In the genomic region with DNA sequence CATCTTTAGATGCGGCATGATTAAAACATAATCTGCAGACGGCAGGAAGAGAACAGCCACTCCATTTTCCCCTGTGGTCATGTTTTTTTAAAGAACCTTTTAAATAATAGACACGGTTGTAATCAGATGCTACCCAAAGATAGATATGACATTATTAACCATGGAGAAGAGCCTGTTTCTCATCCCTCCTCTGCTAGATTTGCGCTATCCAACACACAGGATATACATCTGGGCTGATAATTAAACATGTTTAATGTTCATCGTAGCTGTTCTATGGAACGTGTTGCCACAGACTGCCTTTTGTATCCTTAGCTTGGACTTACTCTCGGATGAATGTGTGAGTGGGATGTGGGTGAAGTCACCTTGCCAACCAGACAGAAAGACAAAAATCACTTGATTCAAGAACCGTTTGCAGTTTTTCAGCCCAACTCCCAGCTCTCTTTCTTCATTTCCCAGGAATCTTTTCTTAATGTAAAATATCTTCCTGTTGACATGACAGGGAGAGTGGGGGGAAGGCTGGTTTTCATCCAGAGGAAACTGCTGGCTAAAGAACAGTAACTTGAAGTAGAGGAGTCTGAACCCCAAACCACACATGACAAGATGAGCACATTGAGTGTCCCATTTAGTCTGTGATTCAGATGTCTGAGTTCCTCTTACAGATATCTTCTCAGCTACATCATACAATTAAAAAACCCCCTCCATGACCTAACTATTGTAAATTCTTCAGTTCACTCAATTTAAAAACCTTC, we compare ENCODE assay signal across 13 cellular contexts.
DNase-seq lines count a peak whose midpoint lies in the region; ATAC-seq and TF ChIP-seq lines count a peak whose summit lies in the region.
"Had no signal": no experiment of that assay in that cellular context is flagged by ENCODE, and none has a peak within 500 bp of the region (broad histone marks: within the 10 kb centered on the region; RNA-seq: fewer than 3 reads in every experiment).

No MANE protein-coding gene starts in this region.

- 68% methylated on average over 8 of the region's 8 CpGs for whole genome bisulfite sequencing in hepatocyte (ENCODE audit: low lambda C conversion rate, missing lambda C conversion rate)
- 80 to 83% methylated on average over 8 of the region's 8 CpGs for WGBS in sigmoid colon, 2 donors
- 73 to 83% (median 77%) methylated on average over 8 of the region's 8 CpGs for WGBS in adrenal gland, 4 donors

- ATAC-seq in GM19395 (IDR thresholded peaks at IDR 0.05; ENCODE audit: unreplicated experiment) (no peak), HG03469 (IDR thresholded peaks at IDR 0.05; ENCODE audit: unreplicated experiment) (no peak)
- ATAC-seq: activated CD8-positive, alpha-beta memory T cell treated with anti-CD3 and anti-CD28 coated beads, Interleukin-2, amount 10 ng/mL, durations not matched to agents 7 days and 5 days; left ventricle myocardium superior had no signal

- no peak for TF ChIP-seq POLR2A in sigmoid colon (IDR thresholded peaks at IDR 0.05)
- no peak for TF ChIP-seq POLR2A in adrenal gland (IDR thresholded peaks at IDR 0.05)

- H3K36me3 Mint-ChIP-seq in activated CD4-positive, alpha-beta T cell treated with anti-CD3 and anti-CD28 coated beads, Interleukin-2, amount 10 ng/mL, durations not matched to agents 7 days and 5 days (ENCODE audit: low read depth), result no peaks in the 10 kb centered on the region
- H3K36me3 Mint-ChIP-seq: activated CD8-positive, alpha-beta memory T cell treated with anti-CD3 and anti-CD28 coated beads, Interleukin-2, amount 10 ng/mL, durations not matched to agents 7 days and 5 days had no signal

- DNase-seq in GM13977 (ENCODE audit: low spot score), result peak; percentile 12
- DNase-seq in astrocyte of the spinal cord (ENCODE audit: low read depth, low spot score), result peak; percentile 65
- DNase-seq in hepatocyte (ENCODE audit: low spot score), result no peak
- DNase-seq in sigmoid colon, result no peak
- DNase-seq in activated CD4-positive, alpha-beta T cell treated with anti-CD3 and anti-CD28 coated beads, Interleukin-2, amount 10 ng/mL, durations not matched to agents 7 days and 5 days, result no peak
- DNase-seq in adrenal gland, result no peak
- DNase-seq: activated CD8-positive, alpha-beta memory T cell treated with anti-CD3 and anti-CD28 coated beads, Interleukin-2, amount 10 ng/mL, durations not matched to agents 7 days and 5 days; left ventricle myocardium superior; NCI-H1930; retina had no signal

- no peak for TF ChIP-seq EP300 in sigmoid colon (IDR thresholded peaks at IDR 0.05)

- no peak overlapping the region for H3K27ac Mint-ChIP-seq in activated CD4-positive, alpha-beta T cell treated with anti-CD3 and anti-CD28 coated beads, Interleukin-2, amount 10 ng/mL, durations not matched to agents 7 days and 5 days
- H3K27ac Mint-ChIP-seq: activated CD8-positive, alpha-beta memory T cell treated with anti-CD3 and anti-CD28 coated beads, Interleukin-2, amount 10 ng/mL, durations not matched to agents 7 days and 5 days had no signal

- H3K27me3 ChIP-seq in hepatocyte (no peaks in the 10 kb centered on the region), sigmoid colon (no peaks in the 10 kb centered on the region), adrenal gland (no peaks in the 10 kb centered on the region)

- H3K4me3 Mint-ChIP-seq in activated CD4-positive, alpha-beta T cell treated with anti-CD3 and anti-CD28 coated beads, Interleukin-2, amount 10 ng/mL, durations not matched to agents 7 days and 5 days, result no peak overlapping the region
- H3K4me3 Mint-ChIP-seq: activated CD8-positive, alpha-beta memory T cell treated with anti-CD3 and anti-CD28 coated beads, Interleukin-2, amount 10 ng/mL, durations not matched to agents 7 days and 5 days had no signal

- POLR2A ChIA-PET in activated CD4-positive, alpha-beta T cell treated with anti-CD3 and anti-CD28 coated beads, Interleukin-2, amount 10 ng/mL, durations not matched to agents 7 days and 5 days (lab: Charles Lee), result no interaction called here

- peak overlapping the region; percentile 11 for H2AFZ ChIP-seq in hepatocyte

- H4K20me1 ChIP-seq in hepatocyte (ENCODE audit: insufficient read depth, poor library complexity, severe bottlenecking), result no peaks in the 10 kb centered on the region

- peaks cover 8% of the 10 kb centered on the region for H3K27me3 Mint-ChIP-seq in activated CD4-positive, alpha-beta T cell treated with anti-CD3 and anti-CD28 coated beads, Interleukin-2, amount 10 ng/mL, durations not matched to agents 7 days and 5 days

- TF ChIP-seq CTCF in GM13977 (IDR thresholded peaks at IDR 0.05; ENCODE audit: extremely low read depth, insufficient read depth, missing control alignments), result no peak
- no peak for TF ChIP-seq CTCF in astrocyte of the spinal cord (IDR thresholded peaks at IDR 0.05; ENCODE audit: low read depth, low read length)
- no peak for TF ChIP-seq CTCF in hepatocyte (IDR thresholded peaks at IDR 0.05; ENCODE audit: poor library complexity)
- TF ChIP-seq CTCF in sigmoid colon (IDR thresholded peaks at IDR 0.05), result no peak
- TF ChIP-seq CTCF in adrenal gland (IDR thresholded peaks at IDR 0.05), result no peak

- in situ Hi-C loops in GM13977 (cut with MboI; ENCODE audit: low pct_unique_long_range_greater_than_20kb, low sequenced_read_pairs, unreplicated experiment) (no loop called here), astrocyte of the spinal cord (cut with HindIII; ENCODE audit: low sequenced_read_pairs) (no loop called here)

- no peaks in the 10 kb centered on the region for H3K36me3 ChIP-seq in hepatocyte (replicated peaks; ENCODE audit: insufficient read depth, low read depth)
- H3K36me3 ChIP-seq in sigmoid colon, result no peaks in the 10 kb centered on the region
- no peaks in the 10 kb centered on the region for H3K36me3 ChIP-seq in adrenal gland (replicated peaks in 1 of 2)
- H3K36me3 ChIP-seq: thoracic aorta had no signal

- H3K4me3 ChIP-seq in astrocyte of the spinal cord (ENCODE audit: low read depth, low read length) (no peak overlapping the region), hepatocyte (no peak overlapping the region), sigmoid colon (peak overlapping the region in 2 of 4 donors; percentile 12 to 30), adrenal gland (no peak overlapping the region)
- H3K4me3 ChIP-seq: thoracic aorta had no signal

- no peaks in the 10 kb centered on the region for H3K79me2 ChIP-seq in hepatocyte

- H3K9me2 ChIP-seq in hepatocyte (replicated peaks; ENCODE audit: insufficient read depth), result no peaks in the 10 kb centered on the region

- peak overlapping the region; percentile 73 for H3K27ac ChIP-seq in hepatocyte
- H3K27ac ChIP-seq in sigmoid colon, result peak overlapping the region; percentile 76 to 90 (median 85)
- peak overlapping the region in 1 of 5 donors; percentile 17 for H3K27ac ChIP-seq in adrenal gland
- H3K27ac ChIP-seq: thoracic aorta had no signal

- peaks cover 47% of the 10 kb centered on the region for H3K4me1 ChIP-seq in hepatocyte (ENCODE audit: insufficient read depth)
- peaks cover 0 to 68% (median 61%) of the 10 kb centered on the region in 4 donors for H3K4me1 ChIP-seq in sigmoid colon
- H3K4me1 ChIP-seq in adrenal gland (replicated peaks in 1 of 2), result peaks cover 2 to 30% of the 10 kb centered on the region in 2 donors

- H3K9me3 Mint-ChIP-seq in activated CD4-positive, alpha-beta T cell treated with anti-CD3 and anti-CD28 coated beads, Interleukin-2, amount 10 ng/mL, durations not matched to agents 7 days and 5 days, result no peaks in the 10 kb centered on the region

- intact Hi-C loops in sigmoid colon (cut with DNase I), result loop anchor here (5.0 kb wide), 2 partner anchors 77 to 197 kb away; no protein-coding TSS in a partner anchor
- intact Hi-C loops in adrenal gland (cut with DNase I), result no loop called here

- no peaks in the 10 kb centered on the region for H3K9me3 ChIP-seq in hepatocyte (ENCODE audit: low read depth)
- no peaks in the 10 kb centered on the region for H3K9me3 ChIP-seq in sigmoid colon
- H3K9me3 ChIP-seq in adrenal gland (replicated peaks in 1 of 3), result no peaks in the 10 kb centered on the region
- H3K9me3 ChIP-seq: thoracic aorta had no signal

- peak overlapping the region; percentile 33 for H3K4me2 ChIP-seq in hepatocyte

- no peaks in the 10 kb centered on the region for H3K4me1 Mint-ChIP-seq in activated CD4-positive, alpha-beta T cell treated with anti-CD3 and anti-CD28 coated beads, Interleukin-2, amount 10 ng/mL, durations not matched to agents 7 days and 5 days
- H3K4me1 Mint-ChIP-seq: activated CD8-positive, alpha-beta memory T cell treated with anti-CD3 and anti-CD28 coated beads, Interleukin-2, amount 10 ng/mL, durations not matched to agents 7 days and 5 days had no signal

- CTCF ChIA-PET in activated CD4-positive, alpha-beta T cell treated with anti-CD3 and anti-CD28 coated beads, Interleukin-2, amount 10 ng/mL, durations not matched to agents 7 days and 5 days (lab: Charles Lee), result interaction anchor here (1.1 to 1.2 kb wide), 2 partner anchors 16 to 37 kb away, joined by 3 read pairs; no protein-coding TSS in a partner anchor

Comparison
In these comparisons a context has a peak if more than half of its experiments do, and no peak if none do; other contexts are left out.
1. DNase-seq: peak in GM13977 (single experiment) and astrocyte of the spinal cord (single experiment); none in hepatocyte (single experiment), sigmoid colon (single experiment), activated CD4-positive, alpha-beta T cell treated with anti-CD3 and anti-CD28 coated beads, Interleukin-2, amount 10 ng/mL, durations not matched to agents 7 days and 5 days (single experiment) and adrenal gland (0 of 7).